18 cellular contexts compared by ENCODE assay signal in the genomic region with DNA sequence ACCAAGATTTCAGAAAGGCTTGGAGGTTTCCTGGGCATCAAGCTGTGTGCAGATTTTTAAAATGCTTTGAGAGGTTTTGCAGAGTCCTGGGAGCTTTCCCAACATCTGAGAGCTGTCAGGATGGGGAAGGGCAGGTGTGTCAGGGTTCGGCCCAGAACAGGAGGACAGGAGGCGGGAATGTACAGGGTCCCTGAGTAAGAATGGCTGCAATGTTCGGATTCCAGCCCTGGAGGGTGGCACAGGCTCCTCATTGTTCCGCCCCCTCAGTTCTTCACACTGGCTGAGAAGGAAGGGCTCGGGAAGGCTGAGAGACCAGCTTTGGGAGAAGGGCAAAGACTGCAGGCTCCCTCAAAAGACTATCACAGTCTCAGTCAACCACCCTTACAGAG. TPM values are rescaled to one million over a fixed set of nuclear protein-coding genes. Genes with fewer than 3 reads are reported as not detected.
"Had no signal": no experiment of that assay in that cellular context is flagged by ENCODE, and none has a peak within 500 bp of the region (broad histone marks: within the 10 kb centered on the region; RNA-seq: fewer than 3 reads in every experiment).

No MANE protein-coding gene starts in this region.

- ATAC-seq: activated naive CD8-positive, alpha-beta T cell treated with anti-CD3 and anti-CD28 coated beads, Interleukin-2, amount 50 U/mL, for 24 hours; foreskin keratinocyte; stimulated activated memory B cell treated with anti-CD40 and anti-IgM and Interleukin-4, amounts not matched to agents 10 μg/mL and 1 μg/mL and 100 μg/mL, for 72 hours had no signal

- H3K9me3 Mint-ChIP-seq: activated naive CD4-positive, alpha-beta T cell treated with anti-CD3 and anti-CD28 coated beads for 36 hours; activated naive CD8-positive, alpha-beta T cell treated with anti-CD3 and anti-CD28 coated beads, Interleukin-2, amount 50 U/mL, for 24 hours; activated T-helper 2 cell treated with anti-CD3 and anti-CD28 coated beads, Interferon-gamma antibody, Interleukin-2, Interleukin-4, amounts not matched to agents 10 μg/mL and 5 μg/mL and 100 μg/mL, durations not matched to agents 14 hours and 24 hours and 36 hours; mesothelial cell of epicardium; stimulated activated memory B cell treated with anti-CD40 and anti-IgM and Interleukin-4, amounts not matched to agents 10 μg/mL and 1 μg/mL and 100 μg/mL, for 72 hours had no signal

- H3K4me3 Mint-ChIP-seq: activated naive CD4-positive, alpha-beta T cell treated with anti-CD3 and anti-CD28 coated beads for 36 hours; activated naive CD8-positive, alpha-beta T cell treated with anti-CD3 and anti-CD28 coated beads, Interleukin-2, amount 50 U/mL, for 24 hours; mesothelial cell of epicardium; stimulated activated memory B cell treated with anti-CD40 and anti-IgM and Interleukin-4, amounts not matched to agents 10 μg/mL and 1 μg/mL and 100 μg/mL, for 72 hours had no signal

- H3K36me3 Mint-ChIP-seq: mesothelial cell of epicardium; stimulated activated memory B cell treated with anti-CD40 and anti-IgM and Interleukin-4, amounts not matched to agents 10 μg/mL and 1 μg/mL and 100 μg/mL, for 72 hours had no signal

- H3K4me3 ChIP-seq: ascending aorta had no signal

- H3K27me3 Mint-ChIP-seq: activated naive CD8-positive, alpha-beta T cell treated with anti-CD3 and anti-CD28 coated beads, Interleukin-2, amount 50 U/mL, for 24 hours had no signal

- H3K27ac ChIP-seq: ascending aorta, foreskin keratinocyte, neutrophil had no signal

- H3K4me1 ChIP-seq: ascending aorta, foreskin keratinocyte had no signal

- H3K36me3 ChIP-seq: ascending aorta, neutrophil had no signal

- H3K9me3 ChIP-seq: ascending aorta, neutrophil, SK-N-SH had no signal

- DNase-seq: activated CD4-positive, alpha-beta T cell treated with anti-CD3 and anti-CD28 coated beads, Interleukin-2, amount 50 U/mL, for 4 hours; activated CD4-positive, CD25-positive, alpha-beta regulatory T cell treated with anti-CD3 and anti-CD28 coated beads, Interleukin-2, amount 50 U/mL, for 72 hours; activated naive CD4-positive, alpha-beta T cell treated with anti-CD3 and anti-CD28 coated beads for 36 hours; activated naive CD8-positive, alpha-beta T cell treated with anti-CD3 and anti-CD28 coated beads, Interleukin-2, amount 50 U/mL, for 24 hours; activated T-cell treated with anti-CD3 and anti-CD28 coated beads, Interleukin-2, amount 50 U/mL, for 1 hour; foreskin keratinocyte; glutamatergic neuron; SK-N-SH; stimulated activated CD4-positive, alpha-beta T cell treated with anti-CD3 and anti-CD28 coated beads, Interleukin-2, amount 100 ng/mL, for 48 hours; T-helper 1 cell; T1000 had no signal

- H3K27ac Mint-ChIP-seq: activated naive CD4-positive, alpha-beta T cell treated with anti-CD3 and anti-CD28 coated beads for 36 hours; activated naive CD8-positive, alpha-beta T cell treated with anti-CD3 and anti-CD28 coated beads, Interleukin-2, amount 50 U/mL, for 24 hours; activated T-helper 2 cell treated with anti-CD3 and anti-CD28 coated beads, Interferon-gamma antibody, Interleukin-2, Interleukin-4, amounts not matched to agents 10 μg/mL and 5 μg/mL and 100 μg/mL, durations not matched to agents 14 hours and 24 hours and 36 hours; mesothelial cell of epicardium; stimulated activated memory B cell treated with anti-CD40 and anti-IgM and Interleukin-4, amounts not matched to agents 10 μg/mL and 1 μg/mL and 100 μg/mL, for 72 hours had no signal

- H3K27me3 ChIP-seq: ascending aorta had no signal

RNA-seq across cellular contexts. Expression of gene SEPTIN3, which starts 5.1 kb away (rescaled TPM):
- total RNA-seq: ascending aorta, myocyte had no signal

RNA-seq across cellular contexts. Expression of gene CENPM, which starts 17.1 kb away (rescaled TPM):
- total RNA-seq: ascending aorta, posterior vena cava had no signal

RNA-seq across cellular contexts. Expression of gene WBP2NL, which starts 34.5 kb away (rescaled TPM):
- total RNA-seq: ascending aorta, mesothelial cell of epicardium, myocyte had no signal

RNA-seq across cellular contexts. Expression of gene TNFRSF13C, which starts 37.5 kb away (rescaled TPM):
- total RNA-seq: ascending aorta had no signal
